9 cellular contexts compared by ENCODE assay signal in the genomic region with DNA sequence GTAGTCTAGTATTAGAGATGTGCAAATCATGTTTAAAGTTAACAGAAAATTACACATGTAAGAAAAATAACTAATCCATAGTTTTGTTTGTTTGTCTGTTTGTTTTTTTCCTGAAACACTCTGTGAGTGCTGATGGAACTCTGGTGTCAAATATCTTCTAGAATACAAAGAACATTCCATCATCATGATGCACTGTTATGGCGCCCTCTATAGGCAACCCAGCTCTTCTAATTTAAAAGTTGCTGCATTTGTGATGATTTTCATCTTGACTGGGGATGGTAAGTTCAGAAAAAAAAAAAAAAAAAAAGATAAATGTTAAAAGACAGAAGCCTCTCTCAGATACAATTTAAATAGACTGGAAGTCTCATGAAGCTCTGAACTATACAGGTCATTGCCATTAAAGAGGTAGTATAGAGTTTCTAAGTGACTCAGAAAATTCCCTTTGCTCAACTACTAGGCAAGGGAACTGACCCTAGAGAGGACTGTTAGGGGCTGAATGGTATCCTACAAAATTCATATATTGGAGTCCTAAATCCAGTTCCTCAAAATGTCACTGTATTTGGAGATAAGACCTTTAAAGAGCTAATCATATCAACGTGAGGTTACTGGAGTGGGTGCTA.
DNase-seq lines count a peak whose midpoint lies in the region; ATAC-seq, FAIRE-seq and TF ChIP-seq lines count a peak whose summit lies in the region.
"Had no signal": no experiment of that assay in that cellular context is flagged by ENCODE, and none has a peak within 500 bp of the region (broad histone marks: within the 10 kb centered on the region; RNA-seq: fewer than 3 reads in every experiment).

No MANE protein-coding gene starts in this region.

- no peaks in the 10 kb centered on the region for H3K36me3 ChIP-seq in BE2C
- no peaks in the 10 kb centered on the region for H3K36me3 ChIP-seq in keratinocyte (ENCODE audit: control insufficient read depth in 2 of 2, extremely low read depth in 1 of 2, insufficient read depth in 2 of 2, low read length in 2 of 2)

- no peaks in the 10 kb centered on the region for H3K27me3 Mint-ChIP-seq in T-cell
- H3K27me3 Mint-ChIP-seq: naive thymus-derived CD8-positive, alpha-beta T cell had no signal

- H3K27me3 ChIP-seq in BE2C (no peaks in the 10 kb centered on the region), keratinocyte (ENCODE audit: control insufficient read depth, extremely low read depth, insufficient read depth, low read length) (no peaks in the 10 kb centered on the region)

- FAIRE-seq in HTR-8/SVneo (lab: Jason Lieb, UNC), result no peak
- FAIRE-seq in keratinocyte (lab: Jason Lieb, UNC), result peak; percentile 73

- H3K27ac ChIP-seq in keratinocyte (ENCODE audit: control insufficient read depth, insufficient read depth, low read length), result no peak overlapping the region

- peak; percentile 50 for TF ChIP-seq CTCF in BE2C (IDR thresholded peaks at IDR 0.05; ENCODE audit: low read depth, low read length)
- peak; percentile 58 for TF ChIP-seq CTCF in astrocyte of the cerebellum (IDR thresholded peaks at IDR 0.05; ENCODE audit: low read depth, low read length, missing control alignments)
- peak in 2 of 3 experiments; percentile 49 to 58 for TF ChIP-seq CTCF in keratinocyte (optimal IDR thresholded peaks at IDR 0.05 in 1 of 3, IDR thresholded peaks at IDR 0.05 in 1 of 3, conservative IDR thresholded peaks at IDR 0.05 in 1 of 3; ENCODE audit: extremely low read depth in 1 of 3, insufficient read depth in 2 of 3, low read length in 3 of 3)

- no peaks in the 10 kb centered on the region for H3K36me3 Mint-ChIP-seq in T-cell
- H3K36me3 Mint-ChIP-seq: naive thymus-derived CD8-positive, alpha-beta T cell had no signal

- H3K4me3 ChIP-seq in BE2C (ENCODE audit: low read depth, low read length), result no peak overlapping the region
- no peak overlapping the region for H3K4me3 ChIP-seq in astrocyte of the cerebellum (ENCODE audit: low read depth, low read length)
- no peak overlapping the region for H3K4me3 ChIP-seq in keratinocyte (ENCODE audit: control insufficient read depth in 2 of 3, extremely low read depth in 1 of 3, insufficient read depth in 2 of 3, low read depth in 1 of 3, low read length in 3 of 3)

- POLR2A ChIA-PET in T-cell (lab: Charles Lee), result no interaction called here

- H4K20me1 ChIP-seq in keratinocyte (ENCODE audit: control insufficient read depth, extremely low read depth, insufficient read depth, low read length), result no peaks in the 10 kb centered on the region

- no peaks in the 10 kb centered on the region for H3K79me2 ChIP-seq in keratinocyte (ENCODE audit: control insufficient read depth, insufficient read depth, low read length)

- no peaks in the 10 kb centered on the region for H3K9me3 ChIP-seq in BE2C
- H3K9me3 ChIP-seq in keratinocyte (ENCODE audit: control insufficient read depth, low read depth, low read length), result no peaks in the 10 kb centered on the region

- DNase-seq in BE2C (no peak), HTR-8/SVneo (ENCODE audit: insufficient read length, low spot score) (peak; percentile 10), astrocyte of the cerebellum (ENCODE audit: low read depth) (peak; percentile 40), keratinocyte (ENCODE audit: low read depth, low spot score) (no peak), T-cell (no peak), NCI-H524 (lab: John Stamatoyannopoulos, UW) (no peak)
- no peak for DNase-seq in stimulated activated CD4-positive, alpha-beta T cell treated with anti-CD3 and anti-CD28 coated beads, Interleukin-2, amount 100 ng/mL, for 24 hours
- DNase-seq: naive thymus-derived CD8-positive, alpha-beta T cell had no signal

- no peak overlapping the region for H2AFZ ChIP-seq in keratinocyte (ENCODE audit: control insufficient read depth, low read length)

- CTCF ChIA-PET in T-cell (lab: Charles Lee), result interaction anchor here in 1 of 2 donors (0.6 kb wide), 1 partner anchor 331 kb away, joined by 4 read pairs; no protein-coding TSS in a partner anchor

- H3K27ac Mint-ChIP-seq in T-cell, result no peak overlapping the region
- H3K27ac Mint-ChIP-seq: naive thymus-derived CD8-positive, alpha-beta T cell had no signal

- no peaks in the 10 kb centered on the region for H3K9me1 ChIP-seq in keratinocyte (ENCODE audit: control insufficient read depth, extremely low read depth, insufficient read depth, low read length)

- dilution Hi-C loops in keratinocyte (cut with MboI; ENCODE audit: extremely low pct_ligation_motif_present, low sequenced_read_pairs), result no loop called here

- H3K9me3 Mint-ChIP-seq in T-cell, result peaks cover 6 to 15% (median 8%) of the 10 kb centered on the region in 3 donors

- in situ Hi-C loops in astrocyte of the cerebellum (cut with HindIII; ENCODE audit: low sequenced_read_pairs), result no loop called here

- ATAC-seq in HG03196 (IDR thresholded peaks at IDR 0.05; ENCODE audit: unreplicated experiment) (no peak), T-cell (replicated peaks in 1 of 4) (no peak)
- ATAC-seq: naive thymus-derived CD8-positive, alpha-beta T cell had no signal

- H3K9ac ChIP-seq in keratinocyte (ENCODE audit: control insufficient read depth, extremely low read depth, insufficient read depth, low read length), result no peak overlapping the region

- H3K4me2 ChIP-seq in keratinocyte (ENCODE audit: control insufficient read depth, extremely low read depth, insufficient read depth, low read depth, low read length), result no peak overlapping the region

- H3K4me3 Mint-ChIP-seq in T-cell, result no peak overlapping the region
- H3K4me3 Mint-ChIP-seq: naive thymus-derived CD8-positive, alpha-beta T cell had no signal

- H3K4me1 ChIP-seq in BE2C, result no peaks in the 10 kb centered on the region
- no peaks in the 10 kb centered on the region for H3K4me1 ChIP-seq in keratinocyte (ENCODE audit: control insufficient read depth, extremely low read depth, insufficient read depth, low read length)

- H3K4me1 Mint-ChIP-seq in T-cell, result no peaks in the 10 kb centered on the region
- H3K4me1 Mint-ChIP-seq: naive thymus-derived CD8-positive, alpha-beta T cell had no signal

Comparison
In these comparisons a context has a peak if more than half of its experiments do, and no peak if none do; other contexts are left out.
1. DNase-seq: peak in HTR-8/SVneo (single experiment) and astrocyte of the cerebellum (single experiment); none in BE2C (single experiment), keratinocyte (single experiment), T-cell (0 of 34), stimulated activated CD4-positive, alpha-beta T cell treated with anti-CD3 and anti-CD28 coated beads, Interleukin-2, amount 100 ng/mL, for 24 hours (0 of 2) and NCI-H524 (0 of 2).
2. Peak in every context shown above with its lines, with median percentiles within 50 percentile points of each other: CTCF ChIP-seq.